ENCODE assay signal across 20 cellular contexts in genomic region chr3:195034541-195034940, GRCh38.
DNase-seq lines count a peak whose midpoint lies in the region; ATAC-seq, FAIRE-seq and TF ChIP-seq lines count a peak whose summit lies in the region.
"Had no signal": no experiment of that assay in that cellular context is flagged by ENCODE, and none has a peak within 500 bp of the region (broad histone marks: within the 10 kb centered on the region; RNA-seq: fewer than 3 reads in every experiment).

No MANE protein-coding gene starts in this region.

- H2BK120ac ChIP-seq in H9 (ENCODE audit: low read depth, low read length, poor library complexity, severe bottlenecking) = no peak overlapping the region

- H3K9me3 ChIP-seq in H9 (ENCODE audit: control insufficient read depth, low read depth, low read length) (no peaks in the 10 kb centered on the region), body of pancreas (no peaks in the 10 kb centered on the region), kidney (ENCODE audit: control insufficient read depth in 1 of 2, low read length in 2 of 2) (no peaks in the 10 kb centered on the region), stomach (no peaks in the 10 kb centered on the region)
- H3K9me3 ChIP-seq: BE2C, Peyer's patch, SJCRH30 had no signal

- intact Hi-C loops in body of pancreas (cut with DNase I) = no loop called here
- intact Hi-C loops in kidney (cut with DNase I) = no loop called here
- intact Hi-C loops in stomach (cut with DNase I; ENCODE audit: low total_unique reads) = no loop called here

- no peak overlapping the region for H3K23ac ChIP-seq in H9 (ENCODE audit: insufficient read length, low read depth, low read length)

- peaks cover 5% of the 10 kb centered on the region; the same call in 1 of the 2 replicates for H3K4me1 ChIP-seq in H9 (ENCODE audit: insufficient read depth, low read length)
- H3K4me1 ChIP-seq in body of pancreas = peaks cover 45% of the 10 kb centered on the region
- H3K4me1 ChIP-seq in kidney (ENCODE audit: control insufficient read depth in 1 of 2, insufficient read depth in 1 of 2, low read depth in 1 of 2, low read length in 2 of 2) = peaks cover 8 to 9% of the 10 kb centered on the region in 2 donors
- peaks cover 17 to 40% (median 31%) of the 10 kb centered on the region in 4 donors for H3K4me1 ChIP-seq in stomach
- H3K4me1 ChIP-seq: SJCRH30 had no signal

- H3T11ph ChIP-seq in H9 (ENCODE audit: low read length) = no peak overlapping the region

- H3K9me3 Mint-ChIP-seq in H9 (peaks cover 0 to 5% of the 10 kb centered on the region in 2 experiments; a peak in 4 of 5 replicates), T-cell (no peaks in the 10 kb centered on the region)
- peaks cover 7% of the 10 kb centered on the region for H3K9me3 Mint-ChIP-seq in stimulated activated memory B cell treated with anti-CD40 and anti-IgM and Interleukin-4, amounts not matched to agents 10 μg/mL and 1 μg/mL and 100 μg/mL, for 72 hours
- H3K9me3 Mint-ChIP-seq: HFFc6 had no signal

- H2BK15ac ChIP-seq in H9 (ENCODE audit: low read depth, low read length) = no peak overlapping the region

- H4K8ac ChIP-seq in H9 (replicated peaks; ENCODE audit: insufficient read length, low read depth, low read length) = no peak overlapping the region

- no peak for TF ChIP-seq EP300 in stomach (IDR thresholded peaks at IDR 0.05)

- no peaks in the 10 kb centered on the region for H3K79me1 ChIP-seq in H9 (ENCODE audit: insufficient read depth, low read depth, low read length, poor library complexity, severe bottlenecking)

- H3K4me2 ChIP-seq in H9 (ENCODE audit: insufficient read depth, insufficient read length, low read length) = no peak overlapping the region

- H3K18ac ChIP-seq in H9 (ENCODE audit: insufficient read length, low read depth, low read length) = no peak overlapping the region

- H2BK20ac ChIP-seq in H9 (ENCODE audit: low read depth, low read length, poor library complexity, severe bottlenecking) = no peak overlapping the region

- H3K27ac ChIP-seq in H9 (ENCODE audit: insufficient read length, low read depth, low read length) (no peak overlapping the region), body of pancreas (peak overlapping the region in 3 of 4 donors; percentile 39 to 65 (median 55)), kidney (ENCODE audit: low read depth in 2 of 2, low read length in 2 of 2) (no peak overlapping the region), stomach (no peak overlapping the region)
- H3K27ac ChIP-seq: SJCRH30 had no signal

- H2AFZ ChIP-seq in H9 (ENCODE audit: low read length) = no peak overlapping the region

- DNase-seq in H9 (no peak), body of pancreas (no peak), kidney (peak; percentile 45), T-cell (no peak), stomach (no peak)
- DNase-seq: BE2C, DMS 273 treated with DMSO at 0.1 percent for 48 hours, HFFc6, KG1, NCI-H1092 treated with DMSO at 0.1 percent for 48 hours, NCI-H1436 treated with DMSO at 0.1 percent for 48 hours, NCI-H2029, NCI-H226, NCI-H510A treated with DMSO at 0.1 percent for 48 hours, NCI-H748 treated with DMSO at 0.1 percent for 48 hours, SJCRH30 had no signal

- H2BK12ac ChIP-seq in H9 (ENCODE audit: insufficient read length, low read depth, low read length) = no peak overlapping the region

- H4K20me1 ChIP-seq in H9 (ENCODE audit: control insufficient read depth, insufficient read depth, insufficient read length) = no peaks in the 10 kb centered on the region

- H3K9ac ChIP-seq in H9 (ENCODE audit: extremely low read depth, insufficient read length, low read length) = no peak overlapping the region
- no peak overlapping the region for H3K9ac ChIP-seq in kidney (ENCODE audit: low read length in 2 of 2)

- TF ChIP-seq CTCF in H9 (conservative IDR thresholded peaks at IDR 0.05) (no peak), body of pancreas (IDR thresholded peaks at IDR 0.05) (no peak), kidney (IDR thresholded peaks at IDR 0.05; ENCODE audit: borderline replicate concordance, extremely low read depth, insufficient read depth) (no peak), stomach (IDR thresholded peaks at IDR 0.05) (no peak)

- no peaks in the 10 kb centered on the region; the same call in 1 of the 2 replicates for H3K27me3 ChIP-seq in H9 (ENCODE audit: insufficient read depth, low read length)
- H3K27me3 ChIP-seq in body of pancreas = no peaks in the 10 kb centered on the region
- no peaks in the 10 kb centered on the region for H3K27me3 ChIP-seq in stomach
- H3K27me3 ChIP-seq: BE2C, Peyer's patch, SJCRH30 had no signal

- POLR2A ChIA-PET in T-cell (lab: Charles Lee) = no interaction called here

- FAIRE-seq in kidney (lab: Jason Lieb, UNC) = no peak
- FAIRE-seq: GM12891 had no signal

- no peak overlapping the region for H4K91ac ChIP-seq in H9 (ENCODE audit: insufficient read length, low read depth, low read length)

- no CpG with 5 or more reads among the region's 11 CpGs for WGBS in H9 (ENCODE audit: extremely low coverage, insufficient read length, low lambda C conversion rate)
- 71 to 83% methylated on average over 4 to 10 of the region's 11 CpGs for WGBS in body of pancreas, 2 donors
- 87 to 95% (median 94%) methylated on average over 6 to 11 of the region's 11 CpGs for WGBS in stomach, 5 donors

- H3K36me3 Mint-ChIP-seq in H9 (ENCODE audit: insufficient read depth in 1 of 3, low read depth in 3 of 3) (no peaks in the 10 kb centered on the region), T-cell (no peaks in the 10 kb centered on the region)
- H3K36me3 Mint-ChIP-seq in stimulated activated memory B cell treated with anti-CD40 and anti-IgM and Interleukin-4, amounts not matched to agents 10 μg/mL and 1 μg/mL and 100 μg/mL, for 72 hours = no peaks in the 10 kb centered on the region

- H3K23me2 ChIP-seq in H9 (ENCODE audit: insufficient read length, low read depth, low read length, poor library complexity, severe bottlenecking) = no peaks in the 10 kb centered on the region

- TF ChIP-seq POLR2A in body of pancreas (IDR thresholded peaks at IDR 0.05) (no peak), stomach (IDR thresholded peaks at IDR 0.05) (no peak)

- no peaks in the 10 kb centered on the region for H3K79me2 ChIP-seq in H9 (ENCODE audit: insufficient read depth, low read length)

- H3K36me3 ChIP-seq in body of pancreas (replicated peaks in 1 of 2; ENCODE audit: insufficient read depth in 1 of 2, low read depth in 2 of 2) (no peaks in the 10 kb centered on the region), kidney (ENCODE audit: control insufficient read depth in 1 of 2, insufficient read depth in 2 of 2, low read length in 2 of 2) (no peaks in the 10 kb centered on the region), stomach (no peaks in the 10 kb centered on the region)
- H3K36me3 ChIP-seq: BE2C, Peyer's patch, SJCRH30 had no signal

- peaks cover 40 to 58% of the 10 kb centered on the region in 2 experiments for H3K4me1 Mint-ChIP-seq in H9
- peaks cover 19% of the 10 kb centered on the region for H3K4me1 Mint-ChIP-seq in stimulated activated memory B cell treated with anti-CD40 and anti-IgM and Interleukin-4, amounts not matched to agents 10 μg/mL and 1 μg/mL and 100 μg/mL, for 72 hours
- no peaks in the 10 kb centered on the region for H3K4me1 Mint-ChIP-seq in T-cell

- H3K4ac ChIP-seq in H9 (ENCODE audit: low read depth, low read length) = no peak overlapping the region

- peak overlapping the region in 2 of 3 experiments; percentile 21 to 65; a peak in 2 of 7 replicates for H3K27ac Mint-ChIP-seq in H9
- H3K27ac Mint-ChIP-seq in stimulated activated memory B cell treated with anti-CD40 and anti-IgM and Interleukin-4, amounts not matched to agents 10 μg/mL and 1 μg/mL and 100 μg/mL, for 72 hours = peak overlapping the region; percentile 55
- H3K27ac Mint-ChIP-seq in T-cell = no peak overlapping the region
- H3K27ac Mint-ChIP-seq: HFFc6 had no signal

- no peak overlapping the region for H2BK5ac ChIP-seq in H9 (ENCODE audit: insufficient read length, low read length)

- H3K56ac ChIP-seq in H9 (ENCODE audit: insufficient read length, low read depth, low read length) = no peak overlapping the region

- H3K4me3 Mint-ChIP-seq in H9 (no peak overlapping the region; a peak in 1 of 5 replicates), T-cell (no peak overlapping the region)
- no peak overlapping the region for H3K4me3 Mint-ChIP-seq in stimulated activated memory B cell treated with anti-CD40 and anti-IgM and Interleukin-4, amounts not matched to agents 10 μg/mL and 1 μg/mL and 100 μg/mL, for 72 hours
- H3K4me3 Mint-ChIP-seq: HFFc6 had no signal

- no peak overlapping the region for H2AK5ac ChIP-seq in H9 (ENCODE audit: insufficient read length, low read length)

- no peak overlapping the region for H4K5ac ChIP-seq in H9 (ENCODE audit: insufficient read length, low read depth, low read length)

- H3K14ac ChIP-seq in H9 (ENCODE audit: insufficient read depth, low read length) = no peak overlapping the region

- no peak overlapping the region for H3K4me3 ChIP-seq in body of pancreas
- H3K4me3 ChIP-seq in kidney (ENCODE audit: low read length in 2 of 2) = no peak overlapping the region
- no peak overlapping the region for H3K4me3 ChIP-seq in stomach
- H3K4me3 ChIP-seq: Peyer's patch, SJCRH30 had no signal

- CTCF ChIA-PET in T-cell (lab: Charles Lee) = no interaction called here

- ATAC-seq in body of pancreas = no peak
- ATAC-seq in stimulated activated memory B cell treated with anti-CD40 and anti-IgM and Interleukin-4, amounts not matched to agents 10 μg/mL and 1 μg/mL and 100 μg/mL, for 72 hours = no peak
- ATAC-seq in HG02981 (IDR thresholded peaks at IDR 0.05; ENCODE audit: unreplicated experiment) = no peak
- ATAC-seq in T-cell (replicated peaks in 1 of 4) = no peak

- H3K27me3 Mint-ChIP-seq in H9 (ENCODE audit: low read depth) = peaks cover 10% of the 10 kb centered on the region
- no peaks in the 10 kb centered on the region for H3K27me3 Mint-ChIP-seq in stimulated activated memory B cell treated with anti-CD40 and anti-IgM and Interleukin-4, amounts not matched to agents 10 μg/mL and 1 μg/mL and 100 μg/mL, for 72 hours
- H3K27me3 Mint-ChIP-seq in T-cell = peaks cover 4 to 5% of the 10 kb centered on the region in 2 donors

Comparison
In these comparisons a context has a peak if more than half of its experiments do, and no peak if none do; other contexts are left out.
1. H3K27ac ChIP-seq: peak in body of pancreas (3 of 4); none in H9 (single experiment), kidney (0 of 2) and stomach (0 of 5).
2. H3K27ac Mint-ChIP-seq: peak in H9 (2 of 3) and stimulated activated memory B cell treated with anti-CD40 and anti-IgM and Interleukin-4, amounts not matched to agents 10 μg/mL and 1 μg/mL and 100 μg/mL, for 72 hours (single experiment); none in T-cell (0 of 2).